In genomic region chr1:19437911-19438310, GRCh38 we compare ENCODE assay signal across 10 cellular contexts. TPM values are rescaled to one million over a fixed set of nuclear protein-coding genes. Genes with fewer than 3 reads are reported as not detected.
A peak's percentile ranks its signal among the peaks of the same experiment; 100 is the strongest.
DNase-seq lines count a peak whose midpoint lies in the region; TF ChIP-seq lines count a peak whose summit lies in the region.
"Had no signal": no experiment of that assay in that cellular context is flagged by ENCODE, and none has a peak within 500 bp of the region (broad histone marks: within the 10 kb centered on the region; RNA-seq: fewer than 3 reads in every experiment).

No MANE protein-coding gene starts in this region.

- H3K9me3 ChIP-seq in esophagus squamous epithelium (no peaks in the 10 kb centered on the region), muscle layer of colon (ENCODE audit: low read length) (no peaks in the 10 kb centered on the region), tibial artery (no peaks in the 10 kb centered on the region)

- intact Hi-C loops in esophagus squamous epithelium (cut with DNase I) = no loop called here
- intact Hi-C loops in tibial artery (cut with DNase I; ENCODE audit: low total_unique reads) = no loop called here

- TF ChIP-seq CTCF in esophagus squamous epithelium (IDR thresholded peaks at IDR 0.05) (no peak), tibial artery (IDR thresholded peaks at IDR 0.05) (no peak)

- H3K27me3 ChIP-seq in esophagus squamous epithelium (no peaks in the 10 kb centered on the region), muscle layer of colon (ENCODE audit: control insufficient read depth in 1 of 2, insufficient read depth in 2 of 2, low read length in 2 of 2) (no peaks in the 10 kb centered on the region), tibial artery (no peaks in the 10 kb centered on the region)

- peak overlapping the region; percentile 12 for H3K9ac ChIP-seq in muscle layer of colon (ENCODE audit: low read length)

- WGBS in esophagus squamous epithelium, 2 donors = 37 to 65% methylated on average over 12 to 17 of the region's 17 CpGs

- H3K36me3 ChIP-seq in esophagus squamous epithelium (no peaks in the 10 kb centered on the region), muscle layer of colon (ENCODE audit: insufficient read depth, low read length) (no peaks in the 10 kb centered on the region), tibial artery (no peaks in the 10 kb centered on the region)

- peak overlapping the region in 1 of 4 donors; percentile 33 for H3K4me3 ChIP-seq in esophagus squamous epithelium
- peak overlapping the region in 1 of 2 donors; percentile 2 for H3K4me3 ChIP-seq in muscle layer of colon (ENCODE audit: low read depth in 1 of 2, low read length in 2 of 2)
- peak overlapping the region in 1 of 2 donors; percentile 2 for H3K4me3 ChIP-seq in tibial artery

- peak in 1 of 4 donors; percentile 13 for TF ChIP-seq POLR2A in esophagus squamous epithelium (IDR thresholded peaks at IDR 0.05)

- DNase-seq in NCI-H82 (lab: John Stamatoyannopoulos, UW) (peak; percentile 59), NCI-H82 treated with DMSO at 0.1 percent for 48 hours (lab: John Stamatoyannopoulos, UW; ENCODE audit: unreplicated experiment) (no peak), esophagus squamous epithelium (lab: John Stamatoyannopoulos, UW) (no peak), tibial artery (peak; percentile 91 to 93), DMS 273 (lab: John Stamatoyannopoulos, UW; ENCODE audit: unreplicated experiment) (no peak), SHP77 (lab: John Stamatoyannopoulos, UW) (no peak), GOT3 (lab: John Stamatoyannopoulos, UW) (no peak)
- DNase-seq: Kasumi-1, OCI-M1 had no signal

- H3K4me1 ChIP-seq in esophagus squamous epithelium (peaks cover 70 to 100% (median 92%) of the 10 kb centered on the region in 3 donors), muscle layer of colon (ENCODE audit: insufficient read depth, low read length) (peaks cover 100% of the 10 kb centered on the region), tibial artery (peaks cover 6 to 100% (median 96%) of the 10 kb centered on the region in 4 donors)

- H3K27ac ChIP-seq in esophagus squamous epithelium (peak overlapping the region; percentile 78 to 92 (median 90)), muscle layer of colon (ENCODE audit: low read depth, low read length) (peak overlapping the region; percentile 93), tibial artery (peak overlapping the region; percentile 89 to 90)

RNA-seq across cellular contexts. Expression of gene CAPZB, which starts 47.4 kb away (rescaled TPM):
- total RNA-seq in esophagus squamous epithelium = 100 to 1,000 TPM in 3 of 4 donors, 10 to 100 TPM in 1; 89.4 to 146 (median 126) TPM

Comparison
In these comparisons a context has a peak if more than half of its experiments do, and no peak if none do; other contexts are left out.
1. DNase-seq: peak in NCI-H82 (single experiment) and tibial artery (2 of 2); none in NCI-H82 treated with DMSO at 0.1 percent for 48 hours (single experiment), esophagus squamous epithelium (single experiment), DMS 273 (single experiment), SHP77 (0 of 2) and GOT3 (single experiment).
2. Peak in every context shown above with its lines, with median percentiles within 50 percentile points of each other: H3K27ac ChIP-seq.